Comparison of ENCODE assay signal across 1 cellular context in the genomic region with DNA sequence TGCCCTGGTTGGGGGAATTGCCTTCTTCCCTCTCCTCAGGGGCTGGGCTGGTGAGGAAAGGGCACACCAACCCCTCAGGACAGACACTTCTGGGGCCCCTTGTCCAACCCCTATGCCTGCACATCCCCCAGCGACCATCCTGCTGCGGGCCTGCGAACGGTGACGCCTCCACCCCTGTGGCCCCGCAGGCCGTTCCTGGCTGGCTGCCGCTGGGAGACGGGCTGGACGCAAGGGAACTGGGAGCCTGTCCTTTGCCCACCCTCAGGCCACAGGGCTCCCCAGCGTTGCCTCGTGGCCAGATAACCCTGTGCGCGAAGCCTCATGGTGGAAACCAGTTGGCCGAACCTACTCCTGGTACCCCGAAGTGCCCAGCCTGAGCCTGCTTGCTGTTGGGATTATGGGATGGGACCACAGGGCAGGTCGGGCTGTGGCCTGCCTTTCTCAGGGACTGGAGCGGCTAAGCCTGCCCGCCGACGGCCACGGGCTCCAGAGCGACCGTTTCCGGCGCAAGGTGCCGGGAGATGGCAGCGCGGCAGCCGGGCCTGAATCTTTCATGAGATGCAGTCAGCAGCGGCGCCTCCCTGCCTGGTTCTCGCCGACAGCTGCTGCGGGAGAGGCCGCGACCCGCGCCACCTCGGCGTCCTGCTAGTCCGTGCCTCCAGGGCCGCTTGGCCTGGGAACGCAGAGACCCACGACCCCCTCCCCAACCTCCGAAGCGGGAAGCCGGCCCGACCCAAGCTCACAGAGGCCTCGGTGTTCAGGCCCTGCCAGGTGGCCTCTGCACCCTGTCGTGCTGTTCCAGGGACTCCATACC.
TF ChIP-seq lines count a peak whose summit lies in the region.

No MANE protein-coding gene starts in this region.

TF ChIP-seq in H1, 55 proteins besides CTCF, POLR2A, EP300 and RAD21:
- no peak for TF ChIP-seq NRF1 (IDR thresholded peaks at IDR 0.05; ENCODE audit: low read depth, low read length)
- no peak for TF ChIP-seq NANOG (IDR thresholded peaks at IDR 0.05; ENCODE audit: insufficient read depth, low read depth, low read length, poor library complexity, severe bottlenecking)
- TF ChIP-seq KDM1A (IDR thresholded peaks at IDR 0.05; ENCODE audit: borderline replicate concordance, low read length): no peak
- TF ChIP-seq RNF2 (IDR thresholded peaks at IDR 0.05; ENCODE audit: borderline replicate concordance, low read depth, low read length, missing control alignments, poor library complexity, severe bottlenecking): peak; percentile 22
- TF ChIP-seq CHD2 (IDR thresholded peaks at IDR 0.05; ENCODE audit: low read length): no peak
- TF ChIP-seq MAFK (IDR thresholded peaks at IDR 0.05; ENCODE audit: low read depth, low read length): no peak
- TF ChIP-seq CHD1 (IDR thresholded peaks at IDR 0.05; ENCODE audit: low read depth, low read length): no peak
- no peak for TF ChIP-seq SP1 (IDR thresholded peaks at IDR 0.05; ENCODE audit: low read depth, low read length)
- TF ChIP-seq CTBP2 (IDR thresholded peaks at IDR 0.05; ENCODE audit: borderline replicate concordance, insufficient read depth, insufficient read length, low read length): peak; percentile 14
- no peak for TF ChIP-seq JUN (IDR thresholded peaks at IDR 0.05; ENCODE audit: low read depth, low read length)
- TF ChIP-seq FOSL1 (IDR thresholded peaks at IDR 0.05; ENCODE audit: insufficient read depth, low read depth, low read length): no peak
- no peak for TF ChIP-seq HDAC6 (IDR thresholded peaks at IDR 0.05; ENCODE audit: low read depth, low read length)
- TF ChIP-seq CEBPB (IDR thresholded peaks at IDR 0.05; ENCODE audit: low read depth, low read length): no peak
- TF ChIP-seq, protein P1, sequence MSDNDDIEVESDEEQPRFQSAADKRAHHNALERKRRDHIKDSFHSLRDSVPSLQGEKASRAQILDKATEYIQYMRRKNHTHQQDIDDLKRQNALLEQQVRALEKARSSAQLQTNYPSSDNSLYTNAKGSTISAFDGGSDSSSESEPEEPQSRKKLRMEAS (IDR thresholded peaks at IDR 0.05): peak; percentile 77
- TF ChIP-seq CBX8 (IDR thresholded peaks at IDR 0.05; ENCODE audit: borderline replicate concordance, low read depth, low read length): peak; percentile 42; the same call in 1 of the 2 replicates
- TF ChIP-seq, protein P2, sequence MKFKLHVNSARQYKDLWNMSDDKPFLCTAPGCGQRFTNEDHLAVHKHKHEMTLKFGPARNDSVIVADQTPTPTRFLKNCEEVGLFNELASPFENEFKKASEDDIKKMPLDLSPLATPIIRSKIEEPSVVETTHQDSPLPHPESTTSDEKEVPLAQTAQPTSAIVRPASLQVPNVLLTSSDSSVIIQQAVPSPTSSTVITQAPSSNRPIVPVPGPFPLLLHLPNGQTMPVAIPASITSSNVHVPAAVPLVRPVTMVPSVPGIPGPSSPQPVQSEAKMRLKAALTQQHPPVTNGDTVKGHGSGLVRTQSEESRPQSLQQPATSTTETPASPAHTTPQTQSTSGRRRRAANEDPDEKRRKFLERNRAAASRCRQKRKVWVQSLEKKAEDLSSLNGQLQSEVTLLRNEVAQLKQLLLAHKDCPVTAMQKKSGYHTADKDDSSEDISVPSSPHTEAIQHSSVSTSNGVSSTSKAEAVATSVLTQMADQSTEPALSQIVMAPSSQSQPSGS (IDR thresholded peaks at IDR 0.05; ENCODE audit: low read length): no peak
- no peak for TF ChIP-seq SIRT6 (IDR thresholded peaks at IDR 0.05; ENCODE audit: low read length)
- TF ChIP-seq KDM4A (IDR thresholded peaks at IDR 0.05; ENCODE audit: low read depth, low read length, severe bottlenecking): peak; percentile 76
- TF ChIP-seq, protein P3, sequence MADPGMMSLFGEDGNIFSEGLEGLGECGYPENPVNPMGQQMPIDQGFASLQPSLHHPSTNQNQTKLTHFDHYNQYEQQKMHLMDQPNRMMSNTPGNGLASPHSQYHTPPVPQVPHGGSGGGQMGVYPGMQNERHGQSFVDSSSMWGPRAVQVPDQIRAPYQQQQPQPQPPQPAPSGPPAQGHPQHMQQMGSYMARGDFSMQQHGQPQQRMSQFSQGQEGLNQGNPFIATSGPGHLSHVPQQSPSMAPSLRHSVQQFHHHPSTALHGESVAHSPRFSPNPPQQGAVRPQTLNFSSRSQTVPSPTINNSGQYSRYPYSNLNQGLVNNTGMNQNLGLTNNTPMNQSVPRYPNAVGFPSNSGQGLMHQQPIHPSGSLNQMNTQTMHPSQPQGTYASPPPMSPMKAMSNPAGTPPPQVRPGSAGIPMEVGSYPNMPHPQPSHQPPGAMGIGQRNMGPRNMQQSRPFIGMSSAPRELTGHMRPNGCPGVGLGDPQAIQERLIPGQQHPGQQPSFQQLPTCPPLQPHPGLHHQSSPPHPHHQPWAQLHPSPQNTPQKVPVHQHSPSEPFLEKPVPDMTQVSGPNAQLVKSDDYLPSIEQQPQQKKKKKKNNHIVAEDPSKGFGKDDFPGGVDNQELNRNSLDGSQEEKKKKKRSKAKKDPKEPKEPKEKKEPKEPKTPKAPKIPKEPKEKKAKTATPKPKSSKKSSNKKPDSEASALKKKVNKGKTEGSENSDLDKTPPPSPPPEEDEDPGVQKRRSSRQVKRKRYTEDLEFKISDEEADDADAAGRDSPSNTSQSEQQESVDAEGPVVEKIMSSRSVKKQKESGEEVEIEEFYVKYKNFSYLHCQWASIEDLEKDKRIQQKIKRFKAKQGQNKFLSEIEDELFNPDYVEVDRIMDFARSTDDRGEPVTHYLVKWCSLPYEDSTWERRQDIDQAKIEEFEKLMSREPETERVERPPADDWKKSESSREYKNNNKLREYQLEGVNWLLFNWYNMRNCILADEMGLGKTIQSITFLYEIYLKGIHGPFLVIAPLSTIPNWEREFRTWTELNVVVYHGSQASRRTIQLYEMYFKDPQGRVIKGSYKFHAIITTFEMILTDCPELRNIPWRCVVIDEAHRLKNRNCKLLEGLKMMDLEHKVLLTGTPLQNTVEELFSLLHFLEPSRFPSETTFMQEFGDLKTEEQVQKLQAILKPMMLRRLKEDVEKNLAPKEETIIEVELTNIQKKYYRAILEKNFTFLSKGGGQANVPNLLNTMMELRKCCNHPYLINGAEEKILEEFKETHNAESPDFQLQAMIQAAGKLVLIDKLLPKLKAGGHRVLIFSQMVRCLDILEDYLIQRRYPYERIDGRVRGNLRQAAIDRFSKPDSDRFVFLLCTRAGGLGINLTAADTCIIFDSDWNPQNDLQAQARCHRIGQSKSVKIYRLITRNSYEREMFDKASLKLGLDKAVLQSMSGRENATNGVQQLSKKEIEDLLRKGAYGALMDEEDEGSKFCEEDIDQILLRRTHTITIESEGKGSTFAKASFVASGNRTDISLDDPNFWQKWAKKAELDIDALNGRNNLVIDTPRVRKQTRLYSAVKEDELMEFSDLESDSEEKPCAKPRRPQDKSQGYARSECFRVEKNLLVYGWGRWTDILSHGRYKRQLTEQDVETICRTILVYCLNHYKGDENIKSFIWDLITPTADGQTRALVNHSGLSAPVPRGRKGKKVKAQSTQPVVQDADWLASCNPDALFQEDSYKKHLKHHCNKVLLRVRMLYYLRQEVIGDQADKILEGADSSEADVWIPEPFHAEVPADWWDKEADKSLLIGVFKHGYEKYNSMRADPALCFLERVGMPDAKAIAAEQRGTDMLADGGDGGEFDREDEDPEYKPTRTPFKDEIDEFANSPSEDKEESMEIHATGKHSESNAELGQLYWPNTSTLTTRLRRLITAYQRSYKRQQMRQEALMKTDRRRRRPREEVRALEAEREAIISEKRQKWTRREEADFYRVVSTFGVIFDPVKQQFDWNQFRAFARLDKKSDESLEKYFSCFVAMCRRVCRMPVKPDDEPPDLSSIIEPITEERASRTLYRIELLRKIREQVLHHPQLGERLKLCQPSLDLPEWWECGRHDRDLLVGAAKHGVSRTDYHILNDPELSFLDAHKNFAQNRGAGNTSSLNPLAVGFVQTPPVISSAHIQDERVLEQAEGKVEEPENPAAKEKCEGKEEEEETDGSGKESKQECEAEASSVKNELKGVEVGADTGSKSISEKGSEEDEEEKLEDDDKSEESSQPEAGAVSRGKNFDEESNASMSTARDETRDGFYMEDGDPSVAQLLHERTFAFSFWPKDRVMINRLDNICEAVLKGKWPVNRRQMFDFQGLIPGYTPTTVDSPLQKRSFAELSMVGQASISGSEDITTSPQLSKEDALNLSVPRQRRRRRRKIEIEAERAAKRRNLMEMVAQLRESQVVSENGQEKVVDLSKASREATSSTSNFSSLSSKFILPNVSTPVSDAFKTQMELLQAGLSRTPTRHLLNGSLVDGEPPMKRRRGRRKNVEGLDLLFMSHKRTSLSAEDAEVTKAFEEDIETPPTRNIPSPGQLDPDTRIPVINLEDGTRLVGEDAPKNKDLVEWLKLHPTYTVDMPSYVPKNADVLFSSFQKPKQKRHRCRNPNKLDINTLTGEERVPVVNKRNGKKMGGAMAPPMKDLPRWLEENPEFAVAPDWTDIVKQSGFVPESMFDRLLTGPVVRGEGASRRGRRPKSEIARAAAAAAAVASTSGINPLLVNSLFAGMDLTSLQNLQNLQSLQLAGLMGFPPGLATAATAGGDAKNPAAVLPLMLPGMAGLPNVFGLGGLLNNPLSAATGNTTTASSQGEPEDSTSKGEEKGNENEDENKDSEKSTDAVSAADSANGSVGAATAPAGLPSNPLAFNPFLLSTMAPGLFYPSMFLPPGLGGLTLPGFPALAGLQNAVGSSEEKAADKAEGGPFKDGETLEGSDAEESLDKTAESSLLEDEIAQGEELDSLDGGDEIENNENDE (IDR thresholded peaks at IDR 0.05; ENCODE audit: insufficient replicate concordance, low read length): no peak
- TF ChIP-seq KDM5A (IDR thresholded peaks at IDR 0.05; ENCODE audit: low read length): no peak
- TF ChIP-seq, protein P4, sequence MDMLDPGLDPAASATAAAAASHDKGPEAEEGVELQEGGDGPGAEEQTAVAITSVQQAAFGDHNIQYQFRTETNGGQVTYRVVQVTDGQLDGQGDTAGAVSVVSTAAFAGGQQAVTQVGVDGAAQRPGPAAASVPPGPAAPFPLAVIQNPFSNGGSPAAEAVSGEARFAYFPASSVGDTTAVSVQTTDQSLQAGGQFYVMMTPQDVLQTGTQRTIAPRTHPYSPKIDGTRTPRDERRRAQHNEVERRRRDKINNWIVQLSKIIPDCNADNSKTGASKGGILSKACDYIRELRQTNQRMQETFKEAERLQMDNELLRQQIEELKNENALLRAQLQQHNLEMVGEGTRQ (IDR thresholded peaks at IDR 0.05; ENCODE audit: low read length): no peak
- no peak for TF ChIP-seq POU5F1 (IDR thresholded peaks at IDR 0.05; ENCODE audit: low read depth, low read length)
- peak; percentile 99 for TF ChIP-seq EZH2 (IDR thresholded peaks at IDR 0.05; ENCODE audit: low read depth, low read length, severe bottlenecking)
- 0 out of 2 replicates have a peak, but pooled peaks have one; percentile 10 for TF ChIP-seq TBP (IDR thresholded peaks at IDR 0.05; ENCODE audit: low read depth, low read length)
- TF ChIP-seq, protein P5, sequence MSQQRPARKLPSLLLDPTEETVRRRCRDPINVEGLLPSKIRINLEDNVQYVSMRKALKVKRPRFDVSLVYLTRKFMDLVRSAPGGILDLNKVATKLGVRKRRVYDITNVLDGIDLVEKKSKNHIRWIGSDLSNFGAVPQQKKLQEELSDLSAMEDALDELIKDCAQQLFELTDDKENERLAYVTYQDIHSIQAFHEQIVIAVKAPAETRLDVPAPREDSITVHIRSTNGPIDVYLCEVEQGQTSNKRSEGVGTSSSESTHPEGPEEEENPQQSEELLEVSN (IDR thresholded peaks at IDR 0.05): peak; percentile 60
- TF ChIP-seq RBBP5 (IDR thresholded peaks at IDR 0.05; ENCODE audit: borderline replicate concordance, low read depth, low read length): 0 out of 2 replicates have a peak, but pooled peaks have one; percentile 43
- TF ChIP-seq BCL11A (IDR thresholded peaks at IDR 0.05; ENCODE audit: low read depth in 2 of 2, low read length in 2 of 2): no peak
- TF ChIP-seq SAP30 (IDR thresholded peaks at IDR 0.05; ENCODE audit: insufficient read depth, insufficient replicate concordance, low read length): no peak
